In genomic region chr16:28491970-28492474, GRCh38 we compare ENCODE assay signal across 1 cellular context.
A peak's percentile ranks its signal among the peaks of the same experiment; 100 is the strongest.
TF ChIP-seq lines count a peak whose summit lies in the region.

Gene CLN3, minus strand, starts transcription at chr16:28492074. Its CDS starts 315 bp downstream, at chr16:28491759.

TF ChIP-seq in HEK293, 187 proteins besides CTCF, POLR2A, EP300 and RAD21 (continued from another document):
- TF ChIP-seq PRDM4 (tag by site-specific recombination; IDR thresholded peaks at IDR 0.05) (0 out of 2 replicates have a peak, but pooled peaks have one; percentile 27), ZNF843 (tag by site-specific recombination; IDR thresholded peaks at IDR 0.05) (peak; percentile 49; the same call in 1 of the 2 replicates), ZNF76 (tag by site-specific recombination; IDR thresholded peaks at IDR 0.05; ENCODE audit: borderline replicate concordance, low read depth) (peak; percentile 90), ZNF548 (tag by site-specific recombination; IDR thresholded peaks at IDR 0.05) (no peak), ZNF174 (tag by site-specific recombination; IDR thresholded peaks at IDR 0.05) (no peak), ZNF354C (tag by site-specific recombination; IDR thresholded peaks at IDR 0.05; ENCODE audit: borderline replicate concordance, low read depth) (no peak), ZNF404 (tag by site-specific recombination; IDR thresholded peaks at IDR 0.05) (no peak), ZNF792 (tag by site-specific recombination; IDR thresholded peaks at IDR 0.05) (no peak), ZNF571 (tag by site-specific recombination; IDR thresholded peaks at IDR 0.05) (no peak), BCL11B (tag by site-specific recombination; IDR thresholded peaks at IDR 0.05; ENCODE audit: low read depth) (no peak), FEZF1 (tag by site-specific recombination; IDR thresholded peaks at IDR 0.05) (no peak; the same call in 1 of the 2 replicates), ZBTB10 (tag by site-specific recombination; IDR thresholded peaks at IDR 0.05) (no peak), ZNF391 (tag by site-specific recombination; IDR thresholded peaks at IDR 0.05; ENCODE audit: borderline replicate concordance, low read depth) (peak; percentile 51; the same call in 1 of the 2 replicates), ZBTB6 (tag by site-specific recombination; IDR thresholded peaks at IDR 0.05) (0 out of 2 replicates have a peak, but pooled peaks have one; percentile 9), ZNF19 (tag by site-specific recombination; IDR thresholded peaks at IDR 0.05; ENCODE audit: low read depth) (no peak), ZNF549 (tag by site-specific recombination; IDR thresholded peaks at IDR 0.05) (no peak), ZNF488 (tag by site-specific recombination; IDR thresholded peaks at IDR 0.05) (no peak), ZNF394 (tag by site-specific recombination; IDR thresholded peaks at IDR 0.05; ENCODE audit: borderline replicate concordance) (peak; percentile 71), KLF10 (tag by site-specific recombination; IDR thresholded peaks at IDR 0.05) (no peak), ZNF449 (tag by site-specific recombination; IDR thresholded peaks at IDR 0.05) (0 out of 2 replicates have a peak, but pooled peaks have one; percentile 15), ZBTB49 (tag by site-specific recombination; IDR thresholded peaks at IDR 0.05; ENCODE audit: low read depth) (no peak), PRDM2 (tag by site-specific recombination; IDR thresholded peaks at IDR 0.05; ENCODE audit: borderline replicate concordance) (no peak), GLIS1 (tag by site-specific recombination; IDR thresholded peaks at IDR 0.05) (no peak; the same call in 1 of the 2 replicates), INSM2 (tag by site-specific recombination; IDR thresholded peaks at IDR 0.05) (peak; percentile 74), ZNF341 (tag by site-specific recombination; IDR thresholded peaks at IDR 0.05; ENCODE audit: low read depth) (peak; percentile 95)
